10 cellular contexts compared by ENCODE assay signal in genomic region chr5:123752576-123752975, GRCh38.
DNase-seq lines count a peak whose midpoint lies in the region; ATAC-seq and TF ChIP-seq lines count a peak whose summit lies in the region.
"Had no signal": no experiment of that assay in that cellular context is flagged by ENCODE, and none has a peak within 500 bp of the region (broad histone marks: within the 10 kb centered on the region; RNA-seq: fewer than 3 reads in every experiment).

No MANE protein-coding gene starts in this region.

- no peaks in the 10 kb centered on the region for H3K27me3 ChIP-seq in brain microvascular endothelial cell (replicated peaks)
- no peaks in the 10 kb centered on the region for H3K27me3 ChIP-seq in right cardiac atrium (ENCODE audit: control insufficient read depth, insufficient read depth)
- H3K27me3 ChIP-seq: adrenal gland had no signal

- H3K4me3 ChIP-seq in HEK293 (ENCODE audit: low read depth, low read length) (no peak overlapping the region), brain microvascular endothelial cell (ENCODE audit: low read depth, low read length) (no peak overlapping the region), right cardiac atrium (ENCODE audit: low read length) (no peak overlapping the region)
- H3K4me3 ChIP-seq: adrenal gland had no signal

- CTCF ChIA-PET in HEK293 (lab: Yijun Ruan, JAX): no interaction called here

- H3K27ac ChIP-seq in HEK293 (ENCODE audit: extremely low read depth, low read depth, low read length): no peak overlapping the region
- peak overlapping the region; percentile 85 for H3K27ac ChIP-seq in brain microvascular endothelial cell
- no peak overlapping the region for H3K27ac ChIP-seq in right cardiac atrium (ENCODE audit: low read length)
- H3K27ac ChIP-seq: adrenal gland had no signal

- TF ChIP-seq CTCF in HEK293 (tag by site-specific recombination; IDR thresholded peaks at IDR 0.05) (no peak), brain microvascular endothelial cell (IDR thresholded peaks at IDR 0.05; ENCODE audit: low read depth, low read length, missing control alignments) (no peak)

- 56% methylated on average over 5 of the region's 5 CpGs for WGBS in right cardiac atrium

- ATAC-seq in right cardiac atrium: peak; percentile 90 to 91
- ATAC-seq in HG02870 (IDR thresholded peaks at IDR 0.05; ENCODE audit: unreplicated experiment): no peak

- POLR2A ChIA-PET in HEK293 (lab: Yijun Ruan, JAX): no interaction called here

- H3K9me3 ChIP-seq in HEK293 (ENCODE audit: control insufficient read depth, insufficient read depth, low read depth, low read length) (no peaks in the 10 kb centered on the region), right cardiac atrium (ENCODE audit: control insufficient read depth, low read length) (no peaks in the 10 kb centered on the region)
- H3K9me3 ChIP-seq: adrenal gland had no signal

- no peaks in the 10 kb centered on the region; the same call in 1 of the 2 replicates for H3K4me1 ChIP-seq in HEK293 (ENCODE audit: control insufficient read depth, insufficient read depth, low read length)
- no peaks in the 10 kb centered on the region for H3K4me1 ChIP-seq in right cardiac atrium (ENCODE audit: control insufficient read depth, insufficient read depth, low read length)
- H3K4me1 ChIP-seq: adrenal gland had no signal

- H3K36me3 ChIP-seq in HEK293 (ENCODE audit: control insufficient read depth in 2 of 2, insufficient read depth in 1 of 2, low read length in 2 of 2): no peaks in the 10 kb centered on the region
- H3K36me3 ChIP-seq in brain microvascular endothelial cell (replicated peaks): no peaks in the 10 kb centered on the region
- H3K36me3 ChIP-seq: adrenal gland had no signal

- in situ Hi-C loops in brain microvascular endothelial cell (cut with HindIII; ENCODE audit: low pct_ligation_motif_present, low sequenced_read_pairs): no loop called here

- intact Hi-C loops in right cardiac atrium (cut with DNase I): loop anchor here in 1 of 4 donors (10.0 kb wide), 1 partner anchor 52 kb away; no protein-coding TSS in a partner anchor

- peak; percentile 81 for DNase-seq in brain microvascular endothelial cell
- DNase-seq in right cardiac atrium: no peak
- DNase-seq in stromal cell of bone marrow (ENCODE audit: low read depth): peak; percentile 96
- no peak for DNase-seq in stimulated activated naive CD4-positive, alpha-beta T cell (lab: John Stamatoyannopoulos, UW)
- DNase-seq in iPS-NIHi11 (ENCODE audit: low spot score): no peak
- no peak for DNase-seq in T1000 (lab: John Stamatoyannopoulos, UW)
- DNase-seq: adrenal gland, NCI-H524 had no signal

TF ChIP-seq in HEK293, 187 proteins besides CTCF, POLR2A, EP300 and RAD21:
- TF ChIP-seq ZBTB11 (tag by site-specific recombination; conservative IDR thresholded peaks at IDR 0.05; ENCODE audit: low read depth) (no peak), KLF7 (tag by site-specific recombination; IDR thresholded peaks at IDR 0.05; ENCODE audit: borderline replicate concordance) (no peak), ZNF48 (tag by site-specific recombination; IDR thresholded peaks at IDR 0.05) (no peak), SP7 (tag by site-specific recombination; IDR thresholded peaks at IDR 0.05) (no peak), ZNF433 (tag by site-specific recombination; IDR thresholded peaks at IDR 0.05; ENCODE audit: low read depth) (no peak), ZNF837 (tag by site-specific recombination; IDR thresholded peaks at IDR 0.05) (no peak), ZNF18 (tag by site-specific recombination; IDR thresholded peaks at IDR 0.05) (0 out of 2 replicates have a peak, but pooled peaks have one; percentile 31), HOXA7 (CRISPR knock-in tag; IDR thresholded peaks at IDR 0.05; ENCODE audit: borderline replicate concordance) (no peak), TCF7L2 (IDR thresholded peaks at IDR 0.05; ENCODE audit: borderline replicate concordance, low read depth, low read length) (no peak), ZNF76 (tag by site-specific recombination; IDR thresholded peaks at IDR 0.05; ENCODE audit: borderline replicate concordance, low read depth) (no peak), ZBTB8A (tag by site-specific recombination; IDR thresholded peaks at IDR 0.05) (no peak), ZBTB7A (tag by site-specific recombination; IDR thresholded peaks at IDR 0.05; ENCODE audit: low read depth) (no peak), ZNF600 (tag by site-specific recombination; IDR thresholded peaks at IDR 0.05) (0 out of 2 replicates have a peak, but pooled peaks have one; percentile 20), ZNF335 (tag by site-specific recombination; conservative IDR thresholded peaks at IDR 0.05) (0 out of 2 replicates have a peak, but pooled peaks have one; percentile 17), ZNF140 (tag by site-specific recombination; IDR thresholded peaks at IDR 0.05) (no peak)

Comparison
In these comparisons a context has a peak if more than half of its experiments do, and no peak if none do; other contexts are left out.
1. DNase-seq: peak in brain microvascular endothelial cell (single experiment) and stromal cell of bone marrow (single experiment); none in right cardiac atrium (0 of 3), stimulated activated naive CD4-positive, alpha-beta T cell (0 of 6), iPS-NIHi11 (single experiment) and T1000 (single experiment).